7 cellular contexts compared by ENCODE assay signal in the genomic region with DNA sequence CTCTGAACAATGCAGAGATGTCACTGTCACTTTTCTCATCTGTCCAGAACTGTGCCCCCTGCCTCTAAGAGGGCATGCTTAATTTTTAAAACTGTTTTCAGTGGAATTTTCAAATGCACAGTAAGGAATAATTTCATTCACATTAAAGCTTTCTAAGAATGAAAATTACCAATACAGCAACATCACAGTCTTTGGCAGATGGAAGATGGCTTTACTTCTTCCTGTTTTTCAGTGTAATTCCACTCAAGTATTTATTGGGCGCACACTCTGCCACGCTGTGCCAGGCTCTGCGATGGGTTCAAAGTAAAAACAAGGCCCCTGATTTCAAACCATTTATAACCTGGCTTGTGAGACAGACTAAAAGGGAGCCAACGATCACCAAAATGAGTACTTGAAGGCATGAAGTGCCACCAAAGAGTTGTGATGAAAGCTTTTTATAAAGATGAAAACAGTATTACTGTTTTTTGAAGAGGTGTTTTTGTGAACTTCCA. TPM values are rescaled to one million over a fixed set of nuclear protein-coding genes. Genes with fewer than 3 reads are reported as not detected.
DNase-seq lines count a peak whose midpoint lies in the region; ATAC-seq and TF ChIP-seq lines count a peak whose summit lies in the region.

No MANE protein-coding gene starts in this region.

- no peak for TF ChIP-seq EP300 in gastroesophageal sphincter (IDR thresholded peaks at IDR 0.05)

- 42 to 58% methylated on average over 2 to 4 of the region's 4 CpGs for WGBS in gastroesophageal sphincter (ENCODE audit: low coverage in 1 of 2), 2 donors

- no peak for ATAC-seq in T-helper 17 cell
- ATAC-seq in gastroesophageal sphincter = no peak
- ATAC-seq in stimulated activated effector memory CD8-positive, alpha-beta T cell treated with anti-CD3 and anti-CD28 coated beads, Interleukin-12 subunit alpha, Interleukin-12 subunit beta, amount 100 ng/mL, for 72 hours = no peak
- ATAC-seq in HG03469 (IDR thresholded peaks at IDR 0.05; ENCODE audit: unreplicated experiment) = no peak

- H3K36me3 ChIP-seq in gastroesophageal sphincter (no peaks in the 10 kb centered on the region), MG63 (no peaks in the 10 kb centered on the region)

- H3K4me1 ChIP-seq in gastroesophageal sphincter = peaks cover 0 to 35% (median 17%) of the 10 kb centered on the region in 3 donors

- H3K4me3 ChIP-seq in gastroesophageal sphincter (peak overlapping the region in 1 of 2 donors; percentile 84), MG63 (no peak overlapping the region; the same call in 1 of the 2 replicates)

- TF ChIP-seq POLR2A in gastroesophageal sphincter (IDR thresholded peaks at IDR 0.05) = no peak

- no peaks in the 10 kb centered on the region for H3K9me3 Mint-ChIP-seq in HFFc6
- no peaks in the 10 kb centered on the region for H3K9me3 Mint-ChIP-seq in stimulated activated effector memory CD8-positive, alpha-beta T cell treated with anti-CD3 and anti-CD28 coated beads, Interleukin-12 subunit alpha, Interleukin-12 subunit beta, amount 100 ng/mL, for 72 hours

- H3K36me3 Mint-ChIP-seq in HFFc6 (ENCODE audit: low read depth) (no peaks in the 10 kb centered on the region; the same call in 1 of the 2 replicates), T-helper 17 cell (ENCODE audit: low read depth) (peaks cover 8% of the 10 kb centered on the region)
- peaks cover 16% of the 10 kb centered on the region for H3K36me3 Mint-ChIP-seq in stimulated activated effector memory CD8-positive, alpha-beta T cell treated with anti-CD3 and anti-CD28 coated beads, Interleukin-12 subunit alpha, Interleukin-12 subunit beta, amount 100 ng/mL, for 72 hours

- peaks cover 34% of the 10 kb centered on the region for H3K4me1 Mint-ChIP-seq in HFFc6 (ENCODE audit: low read depth)
- peaks cover 36% of the 10 kb centered on the region for H3K4me1 Mint-ChIP-seq in T-helper 17 cell
- H3K4me1 Mint-ChIP-seq in stimulated activated effector memory CD8-positive, alpha-beta T cell treated with anti-CD3 and anti-CD28 coated beads, Interleukin-12 subunit alpha, Interleukin-12 subunit beta, amount 100 ng/mL, for 72 hours = peaks cover 27% of the 10 kb centered on the region

- H3K4me3 Mint-ChIP-seq in HFFc6 = peak overlapping the region; percentile 98
- H3K4me3 Mint-ChIP-seq in T-helper 17 cell = peak overlapping the region; percentile 98
- peak overlapping the region; percentile 97 for H3K4me3 Mint-ChIP-seq in stimulated activated effector memory CD8-positive, alpha-beta T cell treated with anti-CD3 and anti-CD28 coated beads, Interleukin-12 subunit alpha, Interleukin-12 subunit beta, amount 100 ng/mL, for 72 hours

- TF ChIP-seq CTCF in HFFc6 (IDR thresholded peaks at IDR 0.05) (no peak), gastroesophageal sphincter (IDR thresholded peaks at IDR 0.05) (no peak)

- H3K27ac Mint-ChIP-seq in HFFc6 = peak overlapping the region; percentile 95
- peak overlapping the region; percentile 99 for H3K27ac Mint-ChIP-seq in T-helper 17 cell
- H3K27ac Mint-ChIP-seq in stimulated activated effector memory CD8-positive, alpha-beta T cell treated with anti-CD3 and anti-CD28 coated beads, Interleukin-12 subunit alpha, Interleukin-12 subunit beta, amount 100 ng/mL, for 72 hours = peak overlapping the region; percentile 99

- H3K27ac ChIP-seq in gastroesophageal sphincter = peak overlapping the region; percentile 81 to 97 (median 96)

- no peak for DNase-seq in HFFc6
- DNase-seq in T-helper 17 cell = no peak
- no peak for DNase-seq in stimulated activated effector memory CD8-positive, alpha-beta T cell treated with anti-CD3 and anti-CD28 coated beads, Interleukin-12 subunit alpha, Interleukin-12 subunit beta, amount 100 ng/mL, for 72 hours (ENCODE audit: low spot score in 2 of 2)
- no peak for DNase-seq in stimulated activated CD4-positive, alpha-beta T cell treated with anti-CD3 and anti-CD28 coated beads, Interleukin-2, amount 100 ng/mL, for 48 hours
- DNase-seq in MG63 = no peak

- H3K27me3 ChIP-seq in gastroesophageal sphincter (no peaks in the 10 kb centered on the region), MG63 (no peaks in the 10 kb centered on the region)

- H3K27me3 Mint-ChIP-seq in HFFc6 (ENCODE audit: insufficient read depth) (peaks cover 4% of the 10 kb centered on the region), T-helper 17 cell (no peaks in the 10 kb centered on the region)

- no peaks in the 10 kb centered on the region for H3K9me3 ChIP-seq in T-helper 17 cell (ENCODE audit: control insufficient read depth, low read length, poor library complexity, severe bottlenecking)
- no peaks in the 10 kb centered on the region for H3K9me3 ChIP-seq in gastroesophageal sphincter
- H3K9me3 ChIP-seq in MG63 = no peaks in the 10 kb centered on the region

RNA-seq across cellular contexts. Expression of gene TOP2B, which starts 1.0 kb away (rescaled TPM):
- 10 to 100 TPM; 69.9 to 97.1 (median 88.5) TPM for total RNA-seq in HFFc6 (2021; fragmentation: NEBNext Ultra II Directional; extraction: Animal tissue kit (Norgen Biotek cat#: 25700))
- 100 to 1,000 TPM in 1 of 2 donors, 10 to 100 TPM in 1; 91.8 to 113 TPM for total RNA-seq in T-helper 17 cell
- 100 to 1,000 TPM; 109 to 149 (median 127) TPM for total RNA-seq in gastroesophageal sphincter
- total RNA-seq in MG63 (2014; rRNA removed; shearing (Covaris generic); ENCODE audit: low replicate concordance) = 45.4 and 119 TPM in 2 replicates
